Comparison of ENCODE assay signal across 12 cellular contexts in the genomic region with DNA sequence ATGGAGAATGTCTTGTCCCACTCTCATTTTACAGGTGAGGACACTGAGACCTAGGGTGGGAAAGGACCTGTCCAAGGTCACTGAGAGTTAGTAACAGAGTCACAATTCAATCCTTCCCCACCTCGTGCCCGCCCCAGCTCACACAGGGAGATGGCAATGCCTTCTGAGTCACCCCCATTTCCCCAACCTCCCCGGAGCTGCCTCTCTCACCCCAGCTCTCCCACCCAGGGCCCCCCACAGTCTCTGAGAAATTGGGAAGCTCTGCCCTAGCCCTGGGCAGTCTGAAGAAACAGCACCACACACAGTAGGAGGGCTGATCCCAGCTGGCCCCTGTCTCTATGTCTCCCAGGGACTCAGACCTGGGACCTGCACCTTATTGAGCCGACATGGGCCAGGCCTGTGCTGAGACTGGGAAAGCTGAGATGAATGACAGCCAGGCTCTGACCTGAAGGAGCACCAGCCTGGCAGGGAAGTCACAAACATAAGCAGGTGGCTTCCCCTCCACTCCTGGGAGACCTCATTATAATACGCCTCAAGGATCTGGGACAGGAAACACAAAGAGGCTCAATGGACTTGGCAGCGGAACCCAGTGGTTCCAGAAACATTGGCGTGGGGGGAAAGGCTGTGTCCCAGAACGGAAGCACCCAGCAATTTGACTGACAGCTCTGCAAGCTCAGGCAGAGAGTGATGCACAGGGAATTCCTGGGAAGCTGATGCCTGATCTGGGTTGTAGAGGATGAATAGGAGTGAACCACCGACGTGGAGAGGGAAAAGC. TPM values are rescaled to one million over a fixed set of nuclear protein-coding genes. Genes with fewer than 3 reads are reported as not detected.
DNase-seq lines count a peak whose midpoint lies in the region; ATAC-seq and TF ChIP-seq lines count a peak whose summit lies in the region.
"Had no signal": no experiment of that assay in that cellular context is flagged by ENCODE, and none has a peak within 500 bp of the region (broad histone marks: within the 10 kb centered on the region; RNA-seq: fewer than 3 reads in every experiment).

No MANE protein-coding gene starts in this region.

- H3K27ac Mint-ChIP-seq in CD4-positive, alpha-beta T cell, result peak overlapping the region; percentile 99
- H3K27ac Mint-ChIP-seq in naive B cell, result peak overlapping the region in 5 of 6 donors; percentile 82 to 97 (median 92)
- H3K27ac Mint-ChIP-seq in endothelial cell (ENCODE audit: unreplicated experiment), result no peak overlapping the region

- no peak overlapping the region for H3K9ac ChIP-seq in MM.1S (ENCODE audit: low read length)

- H3K36me3 Mint-ChIP-seq in CD4-positive, alpha-beta T cell (ENCODE audit: low read depth), result peaks cover 47% of the 10 kb centered on the region
- H3K36me3 Mint-ChIP-seq in naive B cell (peaks cover 0 to 7% of the 10 kb centered on the region in 2 donors), endothelial cell (ENCODE audit: low read depth, unreplicated experiment) (no peaks in the 10 kb centered on the region)

- no peak overlapping the region for H2AFZ ChIP-seq in MM.1S (ENCODE audit: low read length)

- H3K4me2 ChIP-seq in MM.1S (ENCODE audit: low read depth, low read length), result no peak overlapping the region

- H3K27me3 ChIP-seq in CD4-positive, alpha-beta T cell (ENCODE audit: control insufficient read depth, insufficient read depth, low read length), result no peaks in the 10 kb centered on the region
- no peaks in the 10 kb centered on the region for H3K27me3 ChIP-seq in MM.1S (replicated peaks; ENCODE audit: insufficient read depth, low read length)
- H3K27me3 ChIP-seq: testis had no signal

- H3K79me2 ChIP-seq in MM.1S (ENCODE audit: low read length), result no peaks in the 10 kb centered on the region

- peak overlapping the region; percentile 81 for H3K27ac ChIP-seq in CD4-positive, alpha-beta T cell (ENCODE audit: low read depth, low read length)
- no peak overlapping the region for H3K27ac ChIP-seq in MM.1S (ENCODE audit: low read length)
- H3K27ac ChIP-seq: esophagus muscularis mucosa, testis, VCaP had no signal

- no peaks in the 10 kb centered on the region for H3K9me2 ChIP-seq in MM.1S (replicated peaks; ENCODE audit: insufficient read depth, low read length)

- H4K20me1 ChIP-seq in MM.1S (ENCODE audit: insufficient read depth, low read length), result no peaks in the 10 kb centered on the region

- peak; percentile 1 for ATAC-seq in CD4-positive, alpha-beta T cell (ENCODE audit: poor library complexity)
- no peak for ATAC-seq in naive B cell (ENCODE audit: low read depth in 2 of 2)
- no peak for ATAC-seq in HG03159 (IDR thresholded peaks at IDR 0.05; ENCODE audit: unreplicated experiment)

- no peaks in the 10 kb centered on the region for H3K9me3 Mint-ChIP-seq in CD4-positive, alpha-beta T cell
- no peaks in the 10 kb centered on the region for H3K9me3 Mint-ChIP-seq in naive B cell
- no peaks in the 10 kb centered on the region for H3K9me3 Mint-ChIP-seq in endothelial cell (ENCODE audit: unreplicated experiment)
- H3K9me3 Mint-ChIP-seq: neural crest cell had no signal

- H3K4me3 Mint-ChIP-seq in CD4-positive, alpha-beta T cell, result peak overlapping the region; percentile 87
- H3K4me3 Mint-ChIP-seq in naive B cell, result peak overlapping the region in 7 of 8 donors; percentile 10 to 89 (median 78)
- no peak overlapping the region for H3K4me3 Mint-ChIP-seq in endothelial cell (ENCODE audit: unreplicated experiment)
- H3K4me3 Mint-ChIP-seq: neural crest cell had no signal

- no peaks in the 10 kb centered on the region for H3K4me1 ChIP-seq in MM.1S (ENCODE audit: low read length)

- no peaks in the 10 kb centered on the region for H3K9me3 ChIP-seq in CD4-positive, alpha-beta T cell (ENCODE audit: control insufficient read depth, low read length)
- H3K9me3 ChIP-seq in MM.1S (replicated peaks; ENCODE audit: insufficient read depth, low read length), result no peaks in the 10 kb centered on the region
- H3K9me3 ChIP-seq: testis had no signal

- intact Hi-C loops in CD4-positive, alpha-beta T cell (cut with DNase I, micrococcal nuclease), result loop anchor here in 1 of 2 experiments (2.0 to 5.0 kb wide), 5 partner anchors 35 to 105 kb away; a partner anchor contains a TSS

- TF ChIP-seq CTCF in CD4-positive, alpha-beta T cell (IDR thresholded peaks at IDR 0.05), result no peak
- TF ChIP-seq CTCF in MM.1S (IDR thresholded peaks at IDR 0.05; ENCODE audit: low read length) (no peak), endothelial cell (IDR thresholded peaks at IDR 0.05; ENCODE audit: unreplicated experiment) (no peak)

- H3K4me1 Mint-ChIP-seq in CD4-positive, alpha-beta T cell (ENCODE audit: low read depth), result peaks cover 89% of the 10 kb centered on the region
- H3K4me1 Mint-ChIP-seq in naive B cell (peaks cover 55 to 66% (median 60%) of the 10 kb centered on the region in 3 donors), endothelial cell (ENCODE audit: unreplicated experiment) (peaks cover 26% of the 10 kb centered on the region)

- no peaks in the 10 kb centered on the region for H3K27me3 Mint-ChIP-seq in CD4-positive, alpha-beta T cell
- H3K27me3 Mint-ChIP-seq in naive B cell (no peaks in the 10 kb centered on the region), endothelial cell (ENCODE audit: unreplicated experiment) (peaks cover 19% of the 10 kb centered on the region)

- no peak overlapping the region for H3K4me3 ChIP-seq in MM.1S (ENCODE audit: low read length)
- H3K4me3 ChIP-seq: esophagus muscularis mucosa, testis had no signal

- POLR2A ChIA-PET in CD4-positive, alpha-beta T cell (lab: Charles Lee), result interaction anchor here (0.6 to 7.2 kb wide), 21 partner anchors 9 to 106 kb away, joined by 3 to 307 read pairs (median 7); a partner anchor contains a TSS

- no peaks in the 10 kb centered on the region for H3F3A ChIP-seq in MM.1S (ENCODE audit: insufficient read depth, low read length)

- no peaks in the 10 kb centered on the region for H3K36me3 ChIP-seq in MM.1S (replicated peaks; ENCODE audit: insufficient read depth, low read length)
- H3K36me3 ChIP-seq: esophagus muscularis mucosa had no signal

- no peak for DNase-seq in CD4-positive, alpha-beta T cell
- DNase-seq in M059J (ENCODE audit: low read depth) (peak; percentile 33), naive B cell (no peak), MM.1S (no peak), endothelial cell (ENCODE audit: low spot score) (no peak), COLO829 (ENCODE audit: low spot score) (no peak)
- DNase-seq in activated T-cell treated with anti-CD3 and anti-CD28 coated beads, Interleukin-2, amount 50 U/mL, for 48 hours, result peak; percentile 71 to 72

- CTCF ChIA-PET in CD4-positive, alpha-beta T cell (lab: Charles Lee), result interaction anchor here (1.0 to 2.1 kb wide), 5 partner anchors 37 to 61 kb away, joined by 3 to 7 read pairs (median 3); no protein-coding TSS in a partner anchor

RNA-seq across cellular contexts. Expression of a gene that starts 51.0 kb away (rescaled TPM):
- 100 to 1,000 TPM; 814 to 827 TPM for total RNA-seq in CD4-positive, alpha-beta T cell
- total RNA-seq in M059J (2014; rRNA removed; shearing (Covaris generic)), result 0.10 TPM in 1 of 2 replicates, not detected in the other
- polyA plus RNA-seq in naive B cell (ENCODE audit: low read depth in 6 of 6), result 10 to 100 TPM in 4 of 6 donors, 1 to 10 TPM in 2; 6.4 to 25.2 (median 10.8) TPM
- 0.33 TPM for total RNA-seq in endothelial cell (ENCODE audit: unreplicated experiment)

Comparison
In these comparisons a context has a peak if more than half of its experiments do, and no peak if none do; other contexts are left out.
1. DNase-seq: peak in M059J (single experiment) and activated T-cell treated with anti-CD3 and anti-CD28 coated beads, Interleukin-2, amount 50 U/mL, for 48 hours (2 of 2); none in CD4-positive, alpha-beta T cell (0 of 10), naive B cell (single experiment), MM.1S (single experiment), endothelial cell (single experiment) and COLO829 (single experiment).
2. RNA of a gene that starts 51.0 kb away (total RNA-seq): 814 to 827 TPM in CD4-positive, alpha-beta T cell; 0.33 TPM in endothelial cell (single experiment) and 0.10 TPM in M059J; every median in the first group is over 100 times any median in the second.